16 cellular contexts compared by ENCODE assay signal in the genomic region with DNA sequence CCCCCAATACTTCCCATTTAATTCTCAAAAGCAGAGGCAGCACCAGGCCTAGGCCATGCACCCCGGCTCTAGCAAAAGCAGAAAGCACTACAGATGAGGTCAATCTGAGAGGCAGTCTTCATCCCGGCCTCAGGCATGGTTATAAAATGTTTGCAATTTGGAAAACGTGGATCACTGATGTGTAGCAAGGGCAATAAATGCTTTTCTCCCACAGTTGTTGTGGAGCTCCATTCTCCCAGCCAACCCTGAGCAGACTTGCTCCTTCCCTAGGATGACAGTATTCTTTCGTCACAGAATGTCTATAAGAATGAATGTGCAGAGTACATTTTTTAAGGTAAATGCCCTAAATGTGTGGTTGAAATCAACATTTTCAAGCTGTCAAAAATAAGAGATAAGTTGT.
"Had no signal": no experiment of that assay in that cellular context is flagged by ENCODE, and none has a peak within 500 bp of the region (broad histone marks: within the 10 kb centered on the region; RNA-seq: fewer than 3 reads in every experiment).

No MANE protein-coding gene starts in this region.

- H3K27me3 ChIP-seq: sigmoid colon, tibial nerve, upper lobe of left lung, uterus had no signal

- H3K36me3 ChIP-seq: esophagus squamous epithelium, prostate gland, sigmoid colon, thoracic aorta, tibial nerve, upper lobe of left lung, uterus had no signal

- DNase-seq: dermis blood vessel endothelial cell; effector memory CD4-positive, alpha-beta T cell; esophagus squamous epithelium; mucosa of descending colon; naive B cell; nucleus accumbens; right cardiac atrium; sigmoid colon; stimulated activated naive B cell treated with anti-CD40 and anti-IgM and Interleukin-4, amounts not matched to agents 10 μg/mL and 1 μg/mL and 100 μg/mL, for 72 hours; upper lobe of left lung; uterus had no signal

- H3K4me3 ChIP-seq: coronary artery, esophagus squamous epithelium, lung, mucosa of descending colon, prostate gland, sigmoid colon, thoracic aorta, tibial nerve, upper lobe of left lung, uterus had no signal

- H3K9me3 ChIP-seq: esophagus squamous epithelium, mucosa of descending colon, prostate gland, sigmoid colon, thoracic aorta, tibial nerve, upper lobe of left lung, uterus had no signal

- H3K4me1 ChIP-seq: prostate gland, uterus had no signal

- H3K27ac ChIP-seq: coronary artery, esophagus squamous epithelium, prostate gland, sigmoid colon, thoracic aorta, tibial nerve, upper lobe of left lung, uterus had no signal
